8 cellular contexts compared by ENCODE assay signal in genomic region chr1:35030338-35031102, GRCh38.
DNase-seq lines count a peak whose midpoint lies in the region; ATAC-seq and TF ChIP-seq lines count a peak whose summit lies in the region.

No MANE protein-coding gene starts in this region.

- H3K27me3 ChIP-seq in DOHH2 (ENCODE audit: control insufficient read depth, low read length) (no peaks in the 10 kb centered on the region), mucosa of rectum (ENCODE audit: control insufficient read depth in 2 of 2, insufficient read depth in 2 of 2, low read length in 2 of 2) (no peaks in the 10 kb centered on the region)

- H3K4me1 ChIP-seq in DOHH2 (ENCODE audit: control insufficient read depth, low read length): peaks cover 14% of the 10 kb centered on the region
- peaks cover 7 to 16% of the 10 kb centered on the region in 2 donors for H3K4me1 ChIP-seq in mucosa of rectum (ENCODE audit: control insufficient read depth in 2 of 2, insufficient read depth in 2 of 2, low read length in 2 of 2)

- H3K9me3 ChIP-seq in DOHH2 (ENCODE audit: control insufficient read depth, insufficient read depth, low read length) (peaks cover 20% of the 10 kb centered on the region; the same call in 1 of the 2 replicates), mucosa of rectum (ENCODE audit: control insufficient read depth in 2 of 2, low read length in 2 of 2) (no peaks in the 10 kb centered on the region)

- ATAC-seq in GM21381 (IDR thresholded peaks at IDR 0.05; ENCODE audit: unreplicated experiment): no peak

- H3K4me2 ChIP-seq in DOHH2 (ENCODE audit: low read length): peak overlapping the region; percentile 64

- H3K36me3 ChIP-seq in DOHH2 (ENCODE audit: control insufficient read depth, low read length): peaks cover 24% of the 10 kb centered on the region
- H3K36me3 ChIP-seq in mucosa of rectum (ENCODE audit: control insufficient read depth in 2 of 2, insufficient read depth in 2 of 2, low read length in 2 of 2): peaks cover 4 to 7% of the 10 kb centered on the region in 2 donors

- H3K4me3 ChIP-seq in DOHH2 (ENCODE audit: low read length) (peak overlapping the region; percentile 94), choroid plexus epithelial cell (ENCODE audit: low read depth, low read length) (peak overlapping the region; percentile 94), mucosa of rectum (ENCODE audit: low read length in 2 of 2) (peak overlapping the region; percentile 88 to 99)

- H3K9me2 ChIP-seq in DOHH2 (replicated peaks; ENCODE audit: control insufficient read depth, low read length): no peaks in the 10 kb centered on the region

- 0 out of 2 replicates have a peak, but pooled peaks cover 5% of the 10 kb centered on the region for H3F3A ChIP-seq in DOHH2 (ENCODE audit: control insufficient read depth, insufficient read depth)

- peaks cover 35% of the 10 kb centered on the region for H3K79me2 ChIP-seq in DOHH2 (ENCODE audit: control insufficient read depth, low read length)

- peak overlapping the region; percentile 74 for H3K27ac ChIP-seq in DOHH2 (ENCODE audit: low read depth, low read length)
- peak overlapping the region; percentile 98 to 99 for H3K27ac ChIP-seq in mucosa of rectum (ENCODE audit: low read depth in 2 of 2, low read length in 2 of 2)

- DNase-seq in MV-4-11 (lab: John Stamatoyannopoulos, UW) (peak; percentile 77), choroid plexus epithelial cell (ENCODE audit: low read depth) (peak; percentile 4), NCI-H1105 treated with DMSO at 0.1 percent for 48 hours (lab: John Stamatoyannopoulos, UW) (no peak), DMS79 (lab: John Stamatoyannopoulos, UW) (no peak), activated gamma-delta T cell (lab: John Stamatoyannopoulos, UW) (no peak)

- no peaks in the 10 kb centered on the region for H4K20me1 ChIP-seq in DOHH2 (ENCODE audit: control insufficient read depth, insufficient read depth, low read depth, low read length)

- H3K9ac ChIP-seq in mucosa of rectum (ENCODE audit: low read depth in 1 of 2, low read length in 2 of 2): peak overlapping the region; percentile 89 to 98

- TF ChIP-seq CTCF in DOHH2 (IDR thresholded peaks at IDR 0.05; ENCODE audit: low read depth, low read length, poor library complexity, severe bottlenecking): no peak
- TF ChIP-seq CTCF in choroid plexus epithelial cell (conservative IDR thresholded peaks at IDR 0.05; ENCODE audit: low read depth, low read length): no peak

Comparison
In these comparisons a context has a peak if more than half of its experiments do, and no peak if none do; other contexts are left out.
1. DNase-seq: peak in MV-4-11 (single experiment) and choroid plexus epithelial cell (single experiment); none in NCI-H1105 treated with DMSO at 0.1 percent for 48 hours (single experiment), DMS79 (single experiment) and activated gamma-delta T cell (single experiment).
2. Peak in every context shown above with its lines, with median percentiles within 50 percentile points of each other: H3K4me3 ChIP-seq.